13 cellular contexts compared by ENCODE assay signal in genomic region chr7:15687645-15688025, GRCh38. TPM values are rescaled to one million over a fixed set of nuclear protein-coding genes. Genes with fewer than 3 reads are reported as not detected.
A peak's percentile ranks its signal among the peaks of the same experiment; 100 is the strongest.
DNase-seq lines count a peak whose midpoint lies in the region; ATAC-seq and TF ChIP-seq lines count a peak whose summit lies in the region.
"Had no signal": no experiment of that assay in that cellular context is flagged by ENCODE, and none has a peak within 500 bp of the region (broad histone marks: within the 10 kb centered on the region; RNA-seq: fewer than 3 reads in every experiment).

No MANE protein-coding gene starts in this region.

- CTCF ChIA-PET in SK-N-SH (lab: Yijun Ruan, JAX) = interaction anchor here (1.3 to 4.8 kb wide), 2 partner anchors 10 to 34 kb away, joined by 4 to 32 read pairs; no protein-coding TSS in a partner anchor

- DNase-seq in SK-N-SH (peak; percentile 19), foreskin fibroblast (peak in 1 of 2 donors; percentile 28), neural crest cell (ENCODE audit: low read depth, low spot score) (peak; percentile 10), uterus (peak; percentile 18 to 27), NCI-H774 (lab: John Stamatoyannopoulos, UW) (no peak)
- DNase-seq in stimulated activated CD4-positive, alpha-beta T cell treated with anti-CD3 and anti-CD28 coated beads, Interleukin-2, amount 100 ng/mL, for 48 hours = no peak
- DNase-seq: 8988T; activated CD8-positive, alpha-beta T cell treated with anti-CD3 and anti-CD28 coated beads for 36 hours; adrenal gland; NCI-H2171 treated with DMSO at 0.1 percent for 48 hours had no signal

- H3K27me3 ChIP-seq in SK-N-SH (ENCODE audit: insufficient read depth) (peaks cover 48% of the 10 kb centered on the region), uterus (peaks cover 0 to 31% of the 10 kb centered on the region in 2 donors)

- ATAC-seq in SK-N-SH treated with all-trans-retinoic acid at 6 μM for 48 hours = no peak
- ATAC-seq in HG03457 (IDR thresholded peaks at IDR 0.05; ENCODE audit: unreplicated experiment) = no peak
- ATAC-seq: activated CD8-positive, alpha-beta T cell treated with anti-CD3 and anti-CD28 coated beads for 36 hours had no signal

- POLR2A ChIA-PET in SK-N-SH (lab: Yijun Ruan, JAX) = no interaction called here

- no peaks in the 10 kb centered on the region for H4K20me1 ChIP-seq in SK-N-SH (ENCODE audit: insufficient read depth)

- no peak for TF ChIP-seq POLR2A in uterus (IDR thresholded peaks at IDR 0.05)

- H3K4me1 Mint-ChIP-seq in neural crest cell = peaks cover 46% of the 10 kb centered on the region

- H3F3A ChIP-seq in SK-N-SH (replicated peaks; ENCODE audit: insufficient read depth) = no peaks in the 10 kb centered on the region

- H3K9ac ChIP-seq in SK-N-SH = no peak overlapping the region

- intact Hi-C loops in uterus (cut with DNase I; ENCODE audit: low total_unique reads) = no loop called here

- TF ChIP-seq CTCF in SK-N-SH (IDR thresholded peaks at IDR 0.05) (no peak), foreskin fibroblast (IDR thresholded peaks at IDR 0.05; ENCODE audit: low read depth, low read length) (no peak), neural crest cell (conservative IDR thresholded peaks at IDR 0.05) (no peak), uterus (IDR thresholded peaks at IDR 0.05) (no peak)

- TF ChIP-seq RAD21 in SK-N-SH (IDR thresholded peaks at IDR 0.05; ENCODE audit: low read length) = no peak

- no peak overlapping the region for H2AFZ ChIP-seq in SK-N-SH (ENCODE audit: low read depth)

- TF ChIP-seq EP300 in SK-N-SH (IDR thresholded peaks at IDR 0.05; ENCODE audit: borderline replicate concordance in 1 of 2, low read depth in 1 of 2, low read length in 1 of 2) = no peak

- H3K4me2 ChIP-seq in SK-N-SH = no peak overlapping the region

- H3K9me3 ChIP-seq in SK-N-SH = no peaks in the 10 kb centered on the region
- H3K9me3 ChIP-seq in uterus = no peaks in the 10 kb centered on the region
- H3K9me3 ChIP-seq: adrenal gland had no signal

- H3K9me3 Mint-ChIP-seq in neural crest cell = no peaks in the 10 kb centered on the region

- H3K27ac ChIP-seq in SK-N-SH (ENCODE audit: low read depth in 2 of 2, low read length in 1 of 2) (no peak overlapping the region), uterus (peak overlapping the region; percentile 85 to 86)
- H3K27ac ChIP-seq: adrenal gland had no signal

- no peaks in the 10 kb centered on the region for H3K79me2 ChIP-seq in SK-N-SH (ENCODE audit: insufficient read depth)

- no peaks in the 10 kb centered on the region; a peak in 1 of 4 replicates for H3K4me1 ChIP-seq in SK-N-SH (ENCODE audit: control insufficient read depth in 1 of 2, insufficient read depth in 2 of 2, low read depth in 1 of 2, low read length in 1 of 2)
- H3K4me1 ChIP-seq in uterus = no peaks in the 10 kb centered on the region

- 5% methylated on average over 16 of the region's 16 CpGs for WGBS in SK-N-SH (ENCODE audit: low lambda C conversion rate)

- H3K9me2 ChIP-seq in SK-N-SH = no peaks in the 10 kb centered on the region

- H3K4me3 Mint-ChIP-seq in neural crest cell = peak overlapping the region; percentile 87
- H3K4me3 Mint-ChIP-seq: activated CD8-positive, alpha-beta T cell treated with anti-CD3 and anti-CD28 coated beads for 36 hours had no signal

- no peak overlapping the region for H3K27ac Mint-ChIP-seq in neural crest cell (ENCODE audit: unreplicated experiment)
- H3K27ac Mint-ChIP-seq: activated CD8-positive, alpha-beta T cell treated with anti-CD3 and anti-CD28 coated beads for 36 hours had no signal

- H3K36me3 Mint-ChIP-seq in neural crest cell (ENCODE audit: low read depth) = no peaks in the 10 kb centered on the region

- peaks cover 0 to 3% of the 10 kb centered on the region in 2 experiments for H3K36me3 ChIP-seq in SK-N-SH (replicated peaks in 1 of 2; ENCODE audit: control insufficient read depth in 1 of 2, insufficient read depth in 2 of 2, low read length in 1 of 2)
- H3K36me3 ChIP-seq in uterus = no peaks in the 10 kb centered on the region
- H3K36me3 ChIP-seq: adrenal gland had no signal

- no peak overlapping the region for H3K4me3 ChIP-seq in SK-N-SH (ENCODE audit: low read depth in 2 of 2, low read length in 1 of 2)
- H3K4me3 ChIP-seq in foreskin fibroblast (ENCODE audit: low read depth in 1 of 2, low read length in 2 of 2) = peak overlapping the region; percentile 45 to 73
- peak overlapping the region in 1 of 2 donors; percentile 45 for H3K4me3 ChIP-seq in uterus

- H3K27me3 Mint-ChIP-seq in neural crest cell (ENCODE audit: low read depth) = peaks cover 82% of the 10 kb centered on the region

TF ChIP-seq in SK-N-SH, 30 proteins besides CTCF, POLR2A, EP300 and RAD21 (continues in another document):
- TF ChIP-seq FOXM1 (IDR thresholded peaks at IDR 0.05; ENCODE audit: low read depth) = no peak
- TF ChIP-seq RFX5 (IDR thresholded peaks at IDR 0.05; ENCODE audit: low read length) = no peak
- TF ChIP-seq, protein P1, sequence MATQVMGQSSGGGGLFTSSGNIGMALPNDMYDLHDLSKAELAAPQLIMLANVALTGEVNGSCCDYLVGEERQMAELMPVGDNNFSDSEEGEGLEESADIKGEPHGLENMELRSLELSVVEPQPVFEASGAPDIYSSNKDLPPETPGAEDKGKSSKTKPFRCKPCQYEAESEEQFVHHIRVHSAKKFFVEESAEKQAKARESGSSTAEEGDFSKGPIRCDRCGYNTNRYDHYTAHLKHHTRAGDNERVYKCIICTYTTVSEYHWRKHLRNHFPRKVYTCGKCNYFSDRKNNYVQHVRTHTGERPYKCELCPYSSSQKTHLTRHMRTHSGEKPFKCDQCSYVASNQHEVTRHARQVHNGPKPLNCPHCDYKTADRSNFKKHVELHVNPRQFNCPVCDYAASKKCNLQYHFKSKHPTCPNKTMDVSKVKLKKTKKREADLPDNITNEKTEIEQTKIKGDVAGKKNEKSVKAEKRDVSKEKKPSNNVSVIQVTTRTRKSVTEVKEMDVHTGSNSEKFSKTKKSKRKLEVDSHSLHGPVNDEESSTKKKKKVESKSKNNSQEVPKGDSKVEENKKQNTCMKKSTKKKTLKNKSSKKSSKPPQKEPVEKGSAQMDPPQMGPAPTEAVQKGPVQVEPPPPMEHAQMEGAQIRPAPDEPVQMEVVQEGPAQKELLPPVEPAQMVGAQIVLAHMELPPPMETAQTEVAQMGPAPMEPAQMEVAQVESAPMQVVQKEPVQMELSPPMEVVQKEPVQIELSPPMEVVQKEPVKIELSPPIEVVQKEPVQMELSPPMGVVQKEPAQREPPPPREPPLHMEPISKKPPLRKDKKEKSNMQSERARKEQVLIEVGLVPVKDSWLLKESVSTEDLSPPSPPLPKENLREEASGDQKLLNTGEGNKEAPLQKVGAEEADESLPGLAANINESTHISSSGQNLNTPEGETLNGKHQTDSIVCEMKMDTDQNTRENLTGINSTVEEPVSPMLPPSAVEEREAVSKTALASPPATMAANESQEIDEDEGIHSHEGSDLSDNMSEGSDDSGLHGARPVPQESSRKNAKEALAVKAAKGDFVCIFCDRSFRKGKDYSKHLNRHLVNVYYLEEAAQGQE (IDR thresholded peaks at IDR 0.05; ENCODE audit: low read depth, low read length) = no peak
- TF ChIP-seq FOXJ3 (CRISPR knock-in tag; IDR thresholded peaks at IDR 0.05) = no peak
- no peak for TF ChIP-seq YY1 (IDR thresholded peaks at IDR 0.05; ENCODE audit: low read depth)

TF ChIP-seq in SK-N-SH treated with all-trans-retinoic acid at 6 μM for 48 hours, 23 proteins besides CTCF, POLR2A, EP300 and RAD21:
- no peak for TF ChIP-seq PPARA (CRISPR knock-in tag; IDR thresholded peaks at IDR 0.05; ENCODE audit: borderline replicate concordance)
- TF ChIP-seq ZNF565 (CRISPR knock-in tag; conservative IDR thresholded peaks at IDR 0.05; ENCODE audit: low read depth) = no peak
- TF ChIP-seq ARNTL (CRISPR knock-in tag; IDR thresholded peaks at IDR 0.05; ENCODE audit: borderline replicate concordance, low read depth) = no peak
- no peak for TF ChIP-seq GLIS3 (CRISPR knock-in tag; IDR thresholded peaks at IDR 0.05)
- no peak for TF ChIP-seq ZNF8 (CRISPR knock-in tag; IDR thresholded peaks at IDR 0.05)

RNA-seq across cellular contexts. Expression of gene MEOX2, which starts 1.2 kb away (rescaled TPM):
- not detected in 2 replicates for polyA plus RNA-seq in SK-N-SH (2012; rRNA removed)
- not detected in 2 replicates for polyA plus RNA-seq in SK-N-SH (2012; cell fraction: cytosol; rRNA removed)
- not detected in 2 replicates for polyA plus RNA-seq in SK-N-SH (2012; cell fraction: nucleus; rRNA removed)
- total RNA-seq in neural crest cell = 1.3 and 1.4 TPM in 2 replicates
- 10 to 100 TPM in 1 of 4 donors, 1 to 10 TPM in 2, under 1 TPM in 1; 0.51 to 16.9 (median 5.7) TPM for total RNA-seq in uterus
- total RNA-seq: activated CD8-positive, alpha-beta T cell treated with anti-CD3 and anti-CD28 coated beads for 36 hours; Daoy had no signal

Comparison
In these comparisons a context has a peak if more than half of its experiments do, and no peak if none do; other contexts are left out.
1. DNase-seq: peak in SK-N-SH (single experiment), neural crest cell (single experiment) and uterus (2 of 2); none in stimulated activated CD4-positive, alpha-beta T cell treated with anti-CD3 and anti-CD28 coated beads, Interleukin-2, amount 100 ng/mL, for 48 hours (0 of 2) and NCI-H774 (single experiment).
2. H3K27ac ChIP-seq: peak in uterus (2 of 2); none in SK-N-SH (0 of 2).
3. H3K4me3 ChIP-seq: peak in foreskin fibroblast (2 of 2); none in SK-N-SH (0 of 2).